13 cellular contexts compared by ENCODE assay signal in the genomic region with DNA sequence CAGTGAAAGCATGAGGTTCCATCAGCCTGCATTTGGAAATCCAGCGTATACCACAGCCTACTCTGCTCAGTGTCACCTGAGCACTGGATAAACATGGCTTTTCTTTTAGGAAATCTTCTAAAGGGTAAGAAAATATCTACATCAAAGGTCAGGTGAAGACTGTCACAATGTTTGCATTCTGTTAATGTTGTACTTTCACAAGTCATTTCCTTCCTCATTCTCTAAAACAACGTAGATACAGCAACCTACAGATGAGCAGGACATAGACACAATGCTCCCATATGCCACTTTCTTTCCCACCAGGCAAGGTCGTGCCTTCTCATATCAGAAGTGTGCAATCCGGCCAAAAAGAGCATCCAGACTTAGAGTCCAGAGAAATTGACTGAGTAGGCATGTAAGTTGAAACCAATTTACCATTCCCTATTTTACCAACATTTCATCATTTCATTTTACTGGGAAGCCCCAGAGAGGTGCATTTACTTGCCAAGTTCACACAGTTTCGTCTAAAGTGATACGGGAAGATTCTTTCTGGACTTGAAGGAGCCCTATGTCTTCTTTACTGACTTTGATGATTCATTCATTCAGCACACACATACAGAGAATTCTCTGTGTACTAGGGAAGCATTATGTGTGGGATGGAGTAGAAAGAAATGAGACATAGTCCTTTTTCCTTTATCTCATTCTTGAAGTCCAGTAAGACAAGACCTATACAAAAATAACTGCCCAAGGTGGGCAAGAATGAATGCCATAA. TPM values are rescaled to one million over a fixed set of nuclear protein-coding genes. Genes with fewer than 3 reads are reported as not detected.
A peak's percentile ranks its signal among the peaks of the same experiment; 100 is the strongest.
DNase-seq lines count a peak whose midpoint lies in the region; ATAC-seq and TF ChIP-seq lines count a peak whose summit lies in the region.
"Had no signal": no experiment of that assay in that cellular context is flagged by ENCODE, and none has a peak within 500 bp of the region (broad histone marks: within the 10 kb centered on the region; RNA-seq: fewer than 3 reads in every experiment).

No MANE protein-coding gene starts in this region.

- TF ChIP-seq CTCF in CD14-positive monocyte (IDR thresholded peaks at IDR 0.05) (no peak), endodermal cell (conservative IDR thresholded peaks at IDR 0.05) (no peak)

- intact Hi-C loops in CD14-positive monocyte (cut with micrococcal nuclease) = no loop called here

- DNase-seq in CD14-positive monocyte (ENCODE audit: low spot score) (no peak), HuH-7 (ENCODE audit: low spot score) (peak; percentile 26), T-helper 17 cell (no peak), memory B cell (ENCODE audit: low spot score in 2 of 2) (no peak), NCI-H128 (lab: John Stamatoyannopoulos, UW; ENCODE audit: unreplicated experiment) (no peak), endodermal cell (no peak), AG20443 (ENCODE audit: low spot score) (no peak)
- no peak for DNase-seq in activated effector memory CD4-positive, alpha-beta T cell treated with Interleukin-2 at 50 U/mL for 16 hours
- DNase-seq: COR-L47, natural killer cell, NCI-H1930 had no signal

- H3K9ac ChIP-seq in endodermal cell (ENCODE audit: extremely low read depth, low read length, poor library complexity, severe bottlenecking) = no peak overlapping the region

- no peaks in the 10 kb centered on the region for H3K27me3 ChIP-seq in endodermal cell (ENCODE audit: control insufficient read depth, insufficient read depth, low read length, poor library complexity, severe bottlenecking)

- H3K36me3 Mint-ChIP-seq in CD14-positive monocyte (peaks cover 0 to 3% of the 10 kb centered on the region in 2 donors), T-helper 17 cell (ENCODE audit: low read depth) (peaks cover 2% of the 10 kb centered on the region), memory B cell (no peaks in the 10 kb centered on the region), endodermal cell (ENCODE audit: low read depth) (no peaks in the 10 kb centered on the region)
- H3K36me3 Mint-ChIP-seq: natural killer cell had no signal

- no peak overlapping the region for H3K27ac ChIP-seq in endodermal cell (ENCODE audit: low read depth, low read length)

- H3K9me3 Mint-ChIP-seq in CD14-positive monocyte (peaks cover 0 to 2% (median 0%) of the 10 kb centered on the region in 7 donors), memory B cell (no peaks in the 10 kb centered on the region), endodermal cell (no peaks in the 10 kb centered on the region)
- H3K9me3 Mint-ChIP-seq: natural killer cell had no signal

- H3K9me3 ChIP-seq in T-helper 17 cell (ENCODE audit: control insufficient read depth, low read length, poor library complexity, severe bottlenecking) (no peaks in the 10 kb centered on the region), endodermal cell (ENCODE audit: control insufficient read depth, low read length) (no peaks in the 10 kb centered on the region)

- 93 to 94% methylated on average over 4 to 6 of the region's 6 CpGs for WGBS in endodermal cell (ENCODE audit: insufficient coverage in 1 of 2, insufficient read length in 1 of 2), 2 experiments

- peak overlapping the region in 1 of 2 donors; percentile 48 for H3K4me3 Mint-ChIP-seq in CD14-positive monocyte
- no peak overlapping the region for H3K4me3 Mint-ChIP-seq in T-helper 17 cell
- peak overlapping the region; percentile 52 for H3K4me3 Mint-ChIP-seq in memory B cell
- no peak overlapping the region for H3K4me3 Mint-ChIP-seq in endodermal cell
- H3K4me3 Mint-ChIP-seq: natural killer cell had no signal

- H3K27ac Mint-ChIP-seq in CD14-positive monocyte (peak overlapping the region; percentile 31 to 89 (median 79)), T-helper 17 cell (peak overlapping the region; percentile 43), memory B cell (no peak overlapping the region), endodermal cell (no peak overlapping the region)
- H3K27ac Mint-ChIP-seq: natural killer cell had no signal

- no peaks in the 10 kb centered on the region for H3K36me3 ChIP-seq in endodermal cell (ENCODE audit: control insufficient read depth, insufficient read depth, low read length)

- peaks cover 2 to 3% (median 2%) of the 10 kb centered on the region in 3 donors for H3K27me3 Mint-ChIP-seq in CD14-positive monocyte (ENCODE audit: low read depth in 3 of 3)
- H3K27me3 Mint-ChIP-seq in T-helper 17 cell = peaks cover 8% of the 10 kb centered on the region
- no peaks in the 10 kb centered on the region for H3K27me3 Mint-ChIP-seq in memory B cell
- no peaks in the 10 kb centered on the region for H3K27me3 Mint-ChIP-seq in endodermal cell (ENCODE audit: insufficient read depth)

- peaks cover 14% of the 10 kb centered on the region for H3K4me1 ChIP-seq in endodermal cell (ENCODE audit: control insufficient read depth, insufficient read depth, low read length)

- no peak overlapping the region for H3K4me3 ChIP-seq in endodermal cell (ENCODE audit: low read length)

- H3K4me1 Mint-ChIP-seq in CD14-positive monocyte = peaks cover 35% of the 10 kb centered on the region
- H3K4me1 Mint-ChIP-seq in T-helper 17 cell = no peaks in the 10 kb centered on the region
- peaks cover 14% of the 10 kb centered on the region for H3K4me1 Mint-ChIP-seq in memory B cell
- H3K4me1 Mint-ChIP-seq in endodermal cell = peaks cover 28% of the 10 kb centered on the region
- H3K4me1 Mint-ChIP-seq: natural killer cell had no signal

- ATAC-seq in T-helper 17 cell = no peak
- peak; percentile 78 for ATAC-seq in memory B cell (ENCODE audit: low read depth)
- ATAC-seq: activated CD4-positive, CD25-positive, alpha-beta regulatory T cell treated with anti-CD3 and anti-CD28 coated beads, Interleukin-2, amount 50 U/mL, for 24 hours; natural killer cell; Panc1 had no signal

RNA-seq across cellular contexts. Expression of gene LPP, which starts 30.6 kb away (rescaled TPM):
- 10 to 100 TPM; 15.3 to 23.2 TPM for polyA plus RNA-seq in CD14-positive monocyte
- total RNA-seq in T-helper 17 cell (10 to 100 TPM; 81.0 to 94.2 TPM), endodermal cell (100 to 1,000 TPM in 1 of 2 donors, 10 to 100 TPM in 1; 78.0 to 105 TPM)
- polyA plus RNA-seq in endodermal cell (2013, experiment 1 of 2) = 13.9 TPM
- polyA plus RNA-seq in endodermal cell (2013, experiment 2 of 2) = 19.6 TPM

Comparison
In these comparisons a context has a peak if more than half of its experiments do, and no peak if none do; other contexts are left out.
1. H3K27ac Mint-ChIP-seq: peak in CD14-positive monocyte (7 of 7) and T-helper 17 cell (single experiment); none in memory B cell (single experiment) and endodermal cell (single experiment).